13 cellular contexts compared by ENCODE assay signal in the genomic region with DNA sequence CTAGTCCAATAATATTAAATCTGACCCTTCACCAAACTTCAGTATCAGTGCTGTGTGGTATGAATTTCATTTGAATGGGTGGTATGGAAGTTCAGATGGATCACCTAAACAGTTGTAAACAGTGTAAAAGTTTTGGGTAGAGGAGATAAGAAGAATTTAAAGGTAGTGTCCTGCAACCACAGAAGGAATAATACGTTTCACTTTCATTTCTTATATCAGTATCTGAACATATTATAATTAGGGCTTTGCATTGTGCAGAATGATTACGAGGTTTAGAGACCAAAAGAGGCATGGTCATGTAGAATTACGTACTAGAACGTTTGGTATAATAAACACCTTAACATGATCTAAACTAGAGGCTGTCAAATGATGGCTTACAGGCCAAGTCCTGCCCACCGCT.
DNase-seq lines count a peak whose midpoint lies in the region; ATAC-seq, FAIRE-seq and TF ChIP-seq lines count a peak whose summit lies in the region.
"Had no signal": no experiment of that assay in that cellular context is flagged by ENCODE, and none has a peak within 500 bp of the region (broad histone marks: within the 10 kb centered on the region; RNA-seq: fewer than 3 reads in every experiment).

No MANE protein-coding gene starts in this region.

- dilution Hi-C loops in keratinocyte (cut with MboI; ENCODE audit: extremely low pct_ligation_motif_present, low sequenced_read_pairs): no loop called here

- no peaks in the 10 kb centered on the region for H3K9me3 ChIP-seq in keratinocyte (ENCODE audit: control insufficient read depth, low read depth, low read length)

- peaks cover 38% of the 10 kb centered on the region for H3K79me2 ChIP-seq in keratinocyte (ENCODE audit: control insufficient read depth, insufficient read depth, low read length)

- ATAC-seq in GM18517 (IDR thresholded peaks at IDR 0.05; ENCODE audit: unreplicated experiment) (peak; percentile 81), GM21447 (IDR thresholded peaks at IDR 0.05; ENCODE audit: unreplicated experiment) (peak; percentile 77), HG03442 (IDR thresholded peaks at IDR 0.05; ENCODE audit: unreplicated experiment) (peak; percentile 79)
- ATAC-seq: sciatic nerve had no signal

- H3K27ac ChIP-seq in keratinocyte (ENCODE audit: control insufficient read depth, insufficient read depth, low read length) (no peak overlapping the region), caudate nucleus (ENCODE audit: low read depth, low read length) (no peak overlapping the region)
- H3K27ac ChIP-seq: HL-60 had no signal

- no peaks in the 10 kb centered on the region for H4K20me1 ChIP-seq in keratinocyte (ENCODE audit: control insufficient read depth, extremely low read depth, insufficient read depth, low read length)

- H2AFZ ChIP-seq in keratinocyte (ENCODE audit: control insufficient read depth, low read length): peak overlapping the region; percentile 12

- DNase-seq in keratinocyte (ENCODE audit: low read depth, low spot score): no peak
- no peak for DNase-seq in effector CD4-positive, alpha-beta T cell
- no peak for DNase-seq in KBM-7
- no peak for DNase-seq in activated CD4-positive, alpha-beta T cell treated with anti-CD3 and anti-CD28 coated beads, Interleukin-2, amount 50 U/mL, for 1 hour
- DNase-seq in caudate nucleus (lab: John Stamatoyannopoulos, UW): no peak
- DNase-seq: activated T-cell treated with anti-CD3 and anti-CD28 coated beads, Interleukin-2, amount 50 U/mL, for 48 hours; midbrain; NCI-H187 treated with DMSO at 0.1 percent for 48 hours had no signal

- H3K9me1 ChIP-seq in keratinocyte (ENCODE audit: control insufficient read depth, extremely low read depth, insufficient read depth, low read length): no peaks in the 10 kb centered on the region

- H3K9ac ChIP-seq in keratinocyte (ENCODE audit: control insufficient read depth, extremely low read depth, insufficient read depth, low read length): no peak overlapping the region

- no peak overlapping the region for H3K4me2 ChIP-seq in keratinocyte (ENCODE audit: control insufficient read depth, extremely low read depth, insufficient read depth, low read depth, low read length)

- no peaks in the 10 kb centered on the region for H3K4me1 ChIP-seq in keratinocyte (ENCODE audit: control insufficient read depth, extremely low read depth, insufficient read depth, low read length)

- in situ Hi-C loops in KBM-7 (cut with MboI; ENCODE audit: low pct_unique_long_range_greater_than_20kb, low sequenced_read_pairs): no loop called here

- H3K36me3 ChIP-seq in keratinocyte (ENCODE audit: control insufficient read depth in 2 of 2, extremely low read depth in 1 of 2, insufficient read depth in 2 of 2, low read length in 2 of 2): no peaks in the 10 kb centered on the region

- TF ChIP-seq CTCF in keratinocyte (optimal IDR thresholded peaks at IDR 0.05 in 1 of 3, IDR thresholded peaks at IDR 0.05 in 1 of 3, conservative IDR thresholded peaks at IDR 0.05 in 1 of 3; ENCODE audit: extremely low read depth in 1 of 3, insufficient read depth in 2 of 3, low read length in 3 of 3): no peak

- no peak overlapping the region for H3K4me3 ChIP-seq in keratinocyte (ENCODE audit: control insufficient read depth in 2 of 3, extremely low read depth in 1 of 3, insufficient read depth in 2 of 3, low read depth in 1 of 3, low read length in 3 of 3)

- H3K27me3 ChIP-seq in keratinocyte (ENCODE audit: control insufficient read depth, extremely low read depth, insufficient read depth, low read length): no peaks in the 10 kb centered on the region

- no peak for FAIRE-seq in keratinocyte (lab: Jason Lieb, UNC)
